10 cellular contexts compared by ENCODE assay signal in the genomic region with DNA sequence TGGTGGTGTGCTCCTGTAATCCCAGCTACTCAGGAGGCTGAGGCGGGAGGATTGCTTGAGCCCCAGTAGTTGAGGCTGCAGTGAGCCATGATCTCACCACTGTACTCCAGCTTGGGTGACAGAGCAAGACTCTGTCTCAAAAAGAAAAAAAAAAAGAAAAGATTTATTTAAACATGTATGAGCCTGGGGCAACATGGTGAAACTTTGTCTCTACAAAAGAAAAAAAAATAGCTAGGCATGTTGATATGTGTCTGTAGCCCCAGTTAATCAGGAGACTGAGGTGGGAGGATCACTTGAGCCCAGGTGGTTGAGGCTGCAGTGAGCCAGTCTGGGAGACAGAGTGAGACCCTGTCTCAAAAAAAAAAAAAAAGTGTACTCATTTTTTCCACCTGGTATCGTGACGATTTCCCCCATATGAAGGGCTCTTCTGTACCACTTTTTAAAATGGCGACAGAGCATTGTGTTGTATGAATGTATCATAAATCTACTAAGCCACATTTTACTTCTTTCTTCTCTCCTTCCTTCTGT. TPM values are rescaled to one million over a fixed set of nuclear protein-coding genes. Genes with fewer than 3 reads are reported as not detected.
DNase-seq lines count a peak whose midpoint lies in the region; ATAC-seq and TF ChIP-seq lines count a peak whose summit lies in the region.
"Had no signal": no experiment of that assay in that cellular context is flagged by ENCODE, and none has a peak within 500 bp of the region (broad histone marks: within the 10 kb centered on the region; RNA-seq: fewer than 3 reads in every experiment).

No MANE protein-coding gene starts in this region.

- TF ChIP-seq CTCF in Caco-2 (IDR thresholded peaks at IDR 0.05; ENCODE audit: insufficient read depth in 1 of 2, low read depth in 1 of 2, low read length in 1 of 2, severe bottlenecking in 1 of 2, unreplicated experiment in 1 of 2): no peak

- in situ Hi-C loops in GM23248 (cut with MboI): no loop called here

- intact Hi-C loops in Caco-2 (cut with micrococcal nuclease; ENCODE audit: unreplicated experiment): no loop called here

- H3K4me3 ChIP-seq in ACC112 (ENCODE audit: low read depth, low read length) (peak overlapping the region; percentile 68; the same call in 1 of the 2 replicates), GM23248 (peak overlapping the region; percentile 64), mesodermal cell (ENCODE audit: extremely low read depth, insufficient read depth, low read length, poor library complexity, severe bottlenecking) (no peak overlapping the region), Caco-2 (ENCODE audit: low read depth, low read length) (no peak overlapping the region)

- H3K27ac ChIP-seq in ACC112 (ENCODE audit: low read depth, low read length) (peak overlapping the region; percentile 98), GM23248 (peak overlapping the region; percentile 99), mesodermal cell (ENCODE audit: low read depth, low read length, severe bottlenecking) (peak overlapping the region; percentile 90)

- H3K4me2 ChIP-seq in GM23248 (ENCODE audit: unreplicated experiment): peak overlapping the region; percentile 89

- H3K27ac Mint-ChIP-seq in activated naive CD8-positive, alpha-beta T cell: peak overlapping the region; percentile 90
- no peak overlapping the region for H3K27ac Mint-ChIP-seq in Caco-2 (ENCODE audit: unreplicated experiment)

- ATAC-seq in GM18505 (IDR thresholded peaks at IDR 0.05; ENCODE audit: unreplicated experiment) (no peak), HG02571 (IDR thresholded peaks at IDR 0.05; ENCODE audit: unreplicated experiment) (no peak)

- WGBS in GM23248 (ENCODE audit: low coverage in 1 of 2, low lambda C conversion rate in 2 of 2, missing lambda C conversion rate in 2 of 2), 2 experiments: 89% methylated on average over 4 of the region's 4 CpGs
- WGBS in mesodermal cell (ENCODE audit: insufficient coverage in 2 of 2), 2 experiments: 100% methylated on average over 1 of the region's 4 CpGs; no CpG with 5 or more reads in 1 of the 2 experiments

- CTCF ChIA-PET in Caco-2 (lab: Charles Lee): no interaction called here

- no TSS peak for BruUV-seq in Caco-2 (replicated peaks; lab: Mats Ljungman, UMichigan)

- H3K36me3 ChIP-seq in ACC112 (ENCODE audit: insufficient read depth, low read length): no peaks in the 10 kb centered on the region
- H3K36me3 ChIP-seq in GM23248 (ENCODE audit: low read depth): no peaks in the 10 kb centered on the region
- H3K36me3 ChIP-seq in mesodermal cell (ENCODE audit: control insufficient read depth, insufficient read depth, low read length): no peaks in the 10 kb centered on the region
- H3K36me3 ChIP-seq in Caco-2 (ENCODE audit: control insufficient read depth, insufficient read depth, low read length): no peaks in the 10 kb centered on the region

- H3K9me3 ChIP-seq in GM23248 (ENCODE audit: low read depth) (no peaks in the 10 kb centered on the region), mesodermal cell (ENCODE audit: control insufficient read depth, low read length) (no peaks in the 10 kb centered on the region), Caco-2 (no peaks in the 10 kb centered on the region)

- DNase-seq in GM23248 (no peak), Caco-2 (no peak), germinal center (ENCODE audit: low spot score) (no peak)
- DNase-seq: GOT3 had no signal

- peak overlapping the region; percentile 15 for H3K4me3 Mint-ChIP-seq in activated naive CD8-positive, alpha-beta T cell
- no peak overlapping the region for H3K4me3 Mint-ChIP-seq in Caco-2 (ENCODE audit: unreplicated experiment)

- H3K36me3 Mint-ChIP-seq in activated naive CD8-positive, alpha-beta T cell: no peaks in the 10 kb centered on the region
- no peaks in the 10 kb centered on the region for H3K36me3 Mint-ChIP-seq in Caco-2 (ENCODE audit: insufficient read depth, unreplicated experiment)

- H3K4me1 Mint-ChIP-seq in activated naive CD8-positive, alpha-beta T cell (ENCODE audit: low read depth): peaks cover 10% of the 10 kb centered on the region
- peaks cover 15% of the 10 kb centered on the region for H3K4me1 Mint-ChIP-seq in Caco-2 (ENCODE audit: low read depth, unreplicated experiment)

- peak overlapping the region; percentile 87 for H3K9ac ChIP-seq in GM23248

- H3K9me3 Mint-ChIP-seq in activated naive CD8-positive, alpha-beta T cell (ENCODE audit: low read depth): no peaks in the 10 kb centered on the region
- H3K9me3 Mint-ChIP-seq in Caco-2 (ENCODE audit: unreplicated experiment): no peaks in the 10 kb centered on the region

- POLR2A ChIA-PET in Caco-2 (lab: Charles Lee): interaction anchor here (1.2 kb wide), 1 partner anchor 45 kb away, joined by 6 read pairs; a partner anchor contains a TSS

- H3K79me2 ChIP-seq in ACC112 (ENCODE audit: control insufficient read depth, insufficient read depth, low read length, unreplicated experiment): peaks cover 2% of the 10 kb centered on the region
- H3K79me2 ChIP-seq in GM23248 (ENCODE audit: insufficient read depth): peaks cover 7% of the 10 kb centered on the region; the same call in 1 of the 2 replicates

- no peaks in the 10 kb centered on the region for H3K9me2 ChIP-seq in GM23248 (ENCODE audit: insufficient read depth)

- no peak for TF ChIP-seq POLR2A in GM18505 (IDR thresholded peaks at IDR 0.05; ENCODE audit: borderline replicate concordance, extremely low read depth, insufficient read depth, insufficient read length)

- H4K20me1 ChIP-seq in GM23248 (ENCODE audit: insufficient read depth): no peaks in the 10 kb centered on the region

- H3K27me3 ChIP-seq in ACC112 (ENCODE audit: insufficient read depth, low read length) (no peaks in the 10 kb centered on the region), GM23248 (replicated peaks; ENCODE audit: insufficient read depth) (no peaks in the 10 kb centered on the region), Caco-2 (replicated peaks; ENCODE audit: control insufficient read depth, insufficient read depth, low read length) (no peaks in the 10 kb centered on the region)

- H3K4me1 ChIP-seq in ACC112 (ENCODE audit: control insufficient read depth, insufficient read depth, low read length, unreplicated experiment): peaks cover 32% of the 10 kb centered on the region
- H3K4me1 ChIP-seq in GM23248 (ENCODE audit: insufficient read depth): peaks cover 22% of the 10 kb centered on the region
- peaks cover 14% of the 10 kb centered on the region for H3K4me1 ChIP-seq in mesodermal cell (ENCODE audit: control insufficient read depth, insufficient read depth, low read length, poor library complexity, severe bottlenecking)
- H3K4me1 ChIP-seq in Caco-2: no peaks in the 10 kb centered on the region

- H2AFZ ChIP-seq in ACC112 (ENCODE audit: low read length, unreplicated experiment): peak overlapping the region; percentile 83
- H2AFZ ChIP-seq in GM23248: peak overlapping the region; percentile 96

- H3K27me3 Mint-ChIP-seq in activated naive CD8-positive, alpha-beta T cell: no peaks in the 10 kb centered on the region
- no peaks in the 10 kb centered on the region for H3K27me3 Mint-ChIP-seq in Caco-2 (ENCODE audit: insufficient read depth, unreplicated experiment)

- peaks cover 13% of the 10 kb centered on the region for H3F3A ChIP-seq in GM23248 (ENCODE audit: insufficient read depth)

RNA-seq across cellular contexts. Expression of a gene that starts 16.4 kb away (rescaled TPM):
- 0.63 and 1.4 TPM in 2 replicates for total RNA-seq in GM23248 (2014; rRNA removed; shearing (Covaris generic))
- polyA plus RNA-seq in GM23248 (2016; fragmentation: Nextera tagmentation; extraction: Ambion mirVana): 0.85 and 1.0 TPM in 2 replicates
- polyA plus RNA-seq in mesodermal cell (2013, experiment 1 of 2): 2.8 TPM
- polyA plus RNA-seq in mesodermal cell (2013, experiment 2 of 2): 2.0 TPM
- 8.2 and 9.1 TPM in 2 replicates for total RNA-seq in Caco-2 (2022)

RNA-seq across cellular contexts. Expression of a gene that starts 24.2 kb away (rescaled TPM):
- total RNA-seq in GM23248 (2014; rRNA removed; shearing (Covaris generic)): not detected in 2 replicates
- not detected in 2 replicates for polyA plus RNA-seq in GM23248 (2016; fragmentation: Nextera tagmentation; extraction: Ambion mirVana)
- polyA plus RNA-seq in mesodermal cell (2013, experiment 1 of 2): not detected
- not detected for polyA plus RNA-seq in mesodermal cell (2013, experiment 2 of 2)
- total RNA-seq in Caco-2 (2022): 0.25 TPM in 1 of 2 replicates, not detected in the other
- total RNA-seq: activated CD8-positive, alpha-beta memory T cell treated with anti-CD3 and anti-CD28 coated beads for 36 hours had no signal

RNA-seq across cellular contexts. Expression of a gene that starts 40.2 kb away (rescaled TPM):
- 69.0 and 86.6 TPM in 2 replicates for total RNA-seq in GM23248 (2014; rRNA removed; shearing (Covaris generic))
- polyA plus RNA-seq in GM23248 (2016; fragmentation: Nextera tagmentation; extraction: Ambion mirVana): 462 and 471 TPM in 2 replicates
- polyA plus RNA-seq in mesodermal cell (2013, experiment 1 of 2): 198 TPM
- 194 TPM for polyA plus RNA-seq in mesodermal cell (2013, experiment 2 of 2)
- total RNA-seq in Caco-2 (2022): 732 and 805 TPM in 2 replicates

RNA-seq across cellular contexts. Expression of a gene that starts 45.0 kb away (rescaled TPM):
- 27.3 and 29.3 TPM in 2 replicates for total RNA-seq in GM23248 (2014; rRNA removed; shearing (Covaris generic))
- 25.8 and 27.0 TPM in 2 replicates for polyA plus RNA-seq in GM23248 (2016; fragmentation: Nextera tagmentation; extraction: Ambion mirVana)
- polyA plus RNA-seq in mesodermal cell (2013, experiment 1 of 2): 37.2 TPM
- 35.6 TPM for polyA plus RNA-seq in mesodermal cell (2013, experiment 2 of 2)
- total RNA-seq in Caco-2 (2022): 86.7 and 88.7 TPM in 2 replicates

Comparison
In these comparisons a context has a peak if more than half of its experiments do, and no peak if none do; other contexts are left out.
1. H3K4me3 ChIP-seq: peak in ACC112 (single experiment) and GM23248 (single experiment); none in mesodermal cell (single experiment) and Caco-2 (single experiment).
2. Peak in every context shown above with its lines, with median percentiles within 50 percentile points of each other: H3K27ac ChIP-seq.